In the genomic region with DNA sequence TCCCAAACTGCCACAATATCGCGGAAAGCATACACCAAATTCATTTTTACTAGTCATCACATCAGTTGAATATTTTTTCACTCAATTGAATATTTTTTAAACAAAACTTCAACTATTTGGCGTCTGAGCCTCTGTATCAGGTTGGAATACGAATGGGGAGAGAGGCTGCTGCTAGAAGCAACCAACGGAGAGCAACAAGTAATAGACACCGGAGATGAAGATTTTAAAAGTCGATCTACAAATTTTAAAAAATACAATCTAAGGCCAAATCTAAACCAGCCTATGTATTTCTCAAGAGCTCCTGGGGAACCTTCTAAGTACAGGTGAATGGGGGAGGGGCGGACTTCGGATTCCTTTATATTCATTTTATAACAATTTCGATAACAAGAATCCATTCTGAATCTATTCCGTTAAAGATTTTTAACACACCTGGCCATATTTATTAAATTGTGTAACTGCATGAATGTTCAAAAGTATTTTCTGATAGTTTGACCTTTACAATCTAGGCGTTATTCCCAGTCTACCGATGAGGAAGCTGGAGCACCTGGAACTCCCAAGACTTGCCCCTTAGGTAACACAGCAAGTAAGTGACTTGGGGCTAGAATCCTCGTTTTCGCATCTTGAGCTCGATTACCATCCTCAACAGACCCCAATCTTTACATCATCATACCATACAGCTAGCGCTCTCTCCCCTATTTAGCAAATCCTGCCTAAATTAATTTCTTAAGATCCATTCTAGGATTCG, we compare ENCODE assay signal across 8 cellular contexts. TPM values are rescaled to one million over a fixed set of nuclear protein-coding genes. Genes with fewer than 3 reads are reported as not detected.
DNase-seq lines count a peak whose midpoint lies in the region; ATAC-seq, FAIRE-seq and TF ChIP-seq lines count a peak whose summit lies in the region.

No MANE protein-coding gene starts in this region.

- 48 to 58% methylated on average over 18 of the region's 18 CpGs for WGBS in GM23248 (ENCODE audit: low coverage in 1 of 2, low lambda C conversion rate in 2 of 2, missing lambda C conversion rate in 2 of 2), 2 experiments
- WGBS in HepG2 (ENCODE audit: low lambda C conversion rate): under 1% methylated on average over 18 of the region's 18 CpGs
- 58% methylated on average over 18 of the region's 18 CpGs for WGBS in urinary bladder

- POLR2A ChIA-PET in A673 (lab: Charles Lee; ENCODE audit: low non-redundant PET) (no interaction called here), HepG2 (lab: Yijun Ruan, JAX) (interaction anchor here (0.7 to 4.3 kb wide), 9 partner anchors 16 to 171 kb away, joined by 3 to 27 read pairs (median 4); partner anchors contain the start of genes ERO1A and STYX)

- H3K4me3 ChIP-seq in A673 (ENCODE audit: low read depth, low read length, poor library complexity, severe bottlenecking) (peak overlapping the region; percentile 73), GM23248 (peak overlapping the region; percentile 89), adipocyte (ENCODE audit: low read length) (peak overlapping the region; percentile 98), HepG2 (replicated peaks in 1 of 3; ENCODE audit: insufficient read depth in 1 of 3, low read depth in 2 of 3, low read length in 3 of 3) (peak overlapping the region; percentile 65 to 90 (median 88)), urinary bladder (ENCODE audit: low read depth, low read length) (peak overlapping the region; percentile 67)

- H3K9me3 ChIP-seq in A673 (ENCODE audit: low read depth, low read length, poor library complexity, severe bottlenecking) (no peaks in the 10 kb centered on the region), GM23248 (ENCODE audit: low read depth) (no peaks in the 10 kb centered on the region), adipocyte (ENCODE audit: control insufficient read depth, low read length) (no peaks in the 10 kb centered on the region), HepG2 (ENCODE audit: low read length) (no peaks in the 10 kb centered on the region)

- no peaks in the 10 kb centered on the region for H4K20me1 ChIP-seq in GM23248 (ENCODE audit: insufficient read depth)
- H4K20me1 ChIP-seq in HepG2 (ENCODE audit: insufficient read depth, low read length): peaks cover 16% of the 10 kb centered on the region; the same call in 1 of the 2 replicates

- ATAC-seq in HepG2 (no peak), HG03159 (IDR thresholded peaks at IDR 0.05; ENCODE audit: unreplicated experiment) (no peak), HG03457 (IDR thresholded peaks at IDR 0.05; ENCODE audit: unreplicated experiment) (no peak)

- peaks cover 62% of the 10 kb centered on the region for H3K79me2 ChIP-seq in GM23248 (ENCODE audit: insufficient read depth)
- H3K79me2 ChIP-seq in HepG2 (ENCODE audit: insufficient read depth, low read length): peaks cover 54% of the 10 kb centered on the region

- no peaks in the 10 kb centered on the region for H3K36me3 ChIP-seq in A673 (ENCODE audit: insufficient read depth, low read length, poor library complexity, severe bottlenecking)
- 0 out of 2 replicates have a peak, but pooled peaks cover 10% of the 10 kb centered on the region for H3K36me3 ChIP-seq in GM23248 (ENCODE audit: low read depth)
- H3K36me3 ChIP-seq in adipocyte (ENCODE audit: control insufficient read depth, insufficient read depth, low read length, severe bottlenecking): no peaks in the 10 kb centered on the region
- H3K36me3 ChIP-seq in HepG2 (replicated peaks in 1 of 2; ENCODE audit: control insufficient read depth in 1 of 2, insufficient read depth in 2 of 2, low read length in 2 of 2): 0 out of 5 replicates have a peak, but pooled peaks cover 0 to 4% of the 10 kb centered on the region in 2 experiments
- no peaks in the 10 kb centered on the region for H3K36me3 ChIP-seq in urinary bladder (ENCODE audit: insufficient read depth)

- H3K9me2 ChIP-seq in GM23248 (ENCODE audit: insufficient read depth): no peaks in the 10 kb centered on the region

- peak overlapping the region; percentile 97 for H3K9ac ChIP-seq in GM23248
- H3K9ac ChIP-seq in adipocyte (ENCODE audit: low read length): peak overlapping the region; percentile 92
- peak overlapping the region; percentile 83 for H3K9ac ChIP-seq in HepG2 (ENCODE audit: insufficient read depth, low read depth, low read length)

- H3K4me1 ChIP-seq in A673 (ENCODE audit: insufficient read depth, low read length, poor library complexity, severe bottlenecking): peaks cover 13% of the 10 kb centered on the region
- H3K4me1 ChIP-seq in GM23248 (ENCODE audit: insufficient read depth): peaks cover 17% of the 10 kb centered on the region
- H3K4me1 ChIP-seq in adipocyte (ENCODE audit: control insufficient read depth, insufficient read depth, low read length): peaks cover 39% of the 10 kb centered on the region
- H3K4me1 ChIP-seq in HepG2 (ENCODE audit: insufficient read depth, low read length): peaks cover 49% of the 10 kb centered on the region
- H3K4me1 ChIP-seq in urinary bladder (ENCODE audit: insufficient read depth): peaks cover 1% of the 10 kb centered on the region

- intact Hi-C loops in A673 (cut with micrococcal nuclease; ENCODE audit: unreplicated experiment) (no loop called here), HepG2 (cut with micrococcal nuclease; ENCODE audit: unreplicated experiment) (loop anchor here (2.0 kb wide), 1 partner anchor 59 kb away; the partner anchor contains the start of gene STYX)

- FAIRE-seq in HepG2 (lab: Jason Lieb, UNC): no peak

- CTCF ChIA-PET in A673 (lab: Charles Lee): interaction anchor here (1.0 kb wide), 1 partner anchor 516 kb away, joined by 3 read pairs; no protein-coding TSS in a partner anchor
- CTCF ChIA-PET in HepG2 (lab: Yijun Ruan, JAX; ENCODE audit: low intra/inter-chr PET ratio, low total read pairs): no interaction called here

- H3F3A ChIP-seq in GM23248 (ENCODE audit: insufficient read depth): peaks cover 20% of the 10 kb centered on the region

- H3K27me3 ChIP-seq in A673 (replicated peaks; ENCODE audit: insufficient read depth, low read depth, low read length, poor library complexity): no peaks in the 10 kb centered on the region
- no peaks in the 10 kb centered on the region for H3K27me3 ChIP-seq in GM23248 (replicated peaks; ENCODE audit: insufficient read depth)
- H3K27me3 ChIP-seq in adipocyte (replicated peaks; ENCODE audit: control insufficient read depth, insufficient read depth, low read length): no peaks in the 10 kb centered on the region
- no peaks in the 10 kb centered on the region; a peak in 2 of 5 replicates for H3K27me3 ChIP-seq in HepG2 (ENCODE audit: control insufficient read depth in 1 of 2, insufficient read depth in 2 of 2, low read length in 2 of 2)

- in situ Hi-C loops in GM23248 (cut with MboI) (no loop called here), HepG2 (cut with HindIII; ENCODE audit: extremely low pct_ligation_motif_present, low pct_unique_long_range_greater_than_20kb) (no loop called here)

- TF ChIP-seq EP300 in HepG2 (IDR thresholded peaks at IDR 0.05; ENCODE audit: low read depth in 2 of 2, low read length in 2 of 2): no peak
- TF ChIP-seq EP300 in HepG2 (CRISPR knock-in tag; IDR thresholded peaks at IDR 0.05; ENCODE audit: borderline replicate concordance): no peak

- BruUV-seq in A673 (replicated peaks; lab: Mats Ljungman, UMichigan): TSS peak; percentile 40
- TSS peak; percentile 53 for BruUV-seq in HepG2 (replicated peaks; lab: Mats Ljungman, UMichigan)

- H3K27ac ChIP-seq in A673 (ENCODE audit: low read depth, low read length, poor library complexity, severe bottlenecking): peak overlapping the region; percentile 83
- peak overlapping the region; percentile 97 for H3K27ac ChIP-seq in GM23248
- H3K27ac ChIP-seq in HepG2 (ENCODE audit: extremely low read length, insufficient read depth, low read length): peak overlapping the region; percentile 90
- no peak overlapping the region for H3K27ac ChIP-seq in urinary bladder (ENCODE audit: low read depth)

- no peak for TF ChIP-seq RAD21 in HepG2 (CRISPR knock-in tag; IDR thresholded peaks at IDR 0.05)

- H3K4me2 ChIP-seq in GM23248 (ENCODE audit: unreplicated experiment): peak overlapping the region; percentile 84
- peak overlapping the region; percentile 84 for H3K4me2 ChIP-seq in HepG2 (ENCODE audit: low read depth, low read length)

- TF ChIP-seq CTCF in A673 (conservative IDR thresholded peaks at IDR 0.05; ENCODE audit: low read depth, low read length) (no peak), HepG2 (CRISPR knock-in tag; IDR thresholded peaks at IDR 0.05) (no peak)

- H2AFZ ChIP-seq in GM23248 (peak overlapping the region; percentile 84), HepG2 (ENCODE audit: low read length) (no peak overlapping the region)

- DNase-seq in A673 (ENCODE audit: low spot score): no peak
- peak; percentile 33 for DNase-seq in GM23248
- no peak for DNase-seq in adipocyte (ENCODE audit: low read depth)
- no peak for DNase-seq in HepG2 (ENCODE audit: low spot score)
- DNase-seq in effector CD4-positive, alpha-beta T cell: no peak

- TF ChIP-seq POLR2A in HepG2 (IDR thresholded peaks at IDR 0.05; ENCODE audit: insufficient read depth in 1 of 2, low read depth in 2 of 2, low read length in 2 of 2): no peak

RNA-seq across cellular contexts. Expression of gene GNPNAT1, which starts 1.2 kb away (rescaled TPM):
- total RNA-seq in A673 (2021) (33.9 and 34.4 TPM in 2 replicates), HepG2 (2016; rRNA removed; fragmentation: Illumina TruSeq; extraction: Trizol) (54.9 and 89.6 TPM in 2 replicates), urinary bladder (36.5 TPM)
- 58.9 and 64.1 TPM in 2 replicates for total RNA-seq in GM23248 (2014; rRNA removed; shearing (Covaris generic))
- polyA plus RNA-seq in GM23248 (2016; fragmentation: Nextera tagmentation; extraction: Ambion mirVana) (59.6 and 64.5 TPM in 2 replicates), HepG2 (2011; rRNA removed) (28.6 and 38.3 TPM in 2 replicates), urinary bladder (10.9 TPM)
- total RNA-seq in HepG2 (2016; cell fraction: cytosol; rRNA removed; fragmentation: Illumina TruSeq; extraction: Trizol; ENCODE audit: low read depth): 14.3 and 18.1 TPM in 2 replicates
- total RNA-seq in HepG2 (2016; cell fraction: insoluble cytoplasmic fraction; rRNA removed; fragmentation: Illumina TruSeq; extraction: Trizol): 55.8 and 86.2 TPM in 2 replicates
- total RNA-seq in HepG2 (2016; cell fraction: membrane; rRNA removed; fragmentation: Illumina TruSeq; extraction: Trizol): 41.0 and 43.6 TPM in 2 replicates
- total RNA-seq in HepG2 (2016; cell fraction: nucleus; rRNA removed; fragmentation: Illumina TruSeq; extraction: Trizol): 28.5 and 31.1 TPM in 2 replicates
- polyA plus RNA-seq in HepG2 (2011; cell fraction: cytosol; rRNA removed): 24.4 and 32.3 TPM in 2 replicates
- 6.7 and 12.7 TPM in 2 replicates for polyA plus RNA-seq in HepG2 (2011; cell fraction: nucleus; rRNA removed)
- 36.3 and 47.9 TPM in 2 replicates for polyA plus RNA-seq in HepG2 (2012)
- polyA plus RNA-seq in HepG2 (2016; cell fraction: cytosol; fragmentation: Illumina TruSeq; extraction: Trizol; ENCODE audit: low read depth): 23.3 and 26.6 TPM in 2 replicates
- polyA plus RNA-seq in HepG2 (2016; cell fraction: insoluble cytoplasmic fraction; fragmentation: Illumina TruSeq; extraction: Trizol; ENCODE audit: low read depth): 113 and 116 TPM in 2 replicates
- polyA plus RNA-seq in HepG2 (2016; cell fraction: membrane; fragmentation: Illumina TruSeq; extraction: Trizol; ENCODE audit: low read depth): 44.1 and 47.6 TPM in 2 replicates
- polyA plus RNA-seq in HepG2 (2016; cell fraction: nucleus; fragmentation: Illumina TruSeq; extraction: Trizol; ENCODE audit: insufficient read depth, low read depth): 46.0 and 46.3 TPM in 2 replicates
- 25.8 and 48.5 TPM in 2 replicates for polyA minus RNA-seq in HepG2 (2011; rRNA and poly(A)+ RNA removed; ENCODE audit: low replicate concordance)
- 21.1 and 27.0 TPM in 2 replicates for polyA minus RNA-seq in HepG2 (2011; cell fraction: cytosol; rRNA and poly(A)+ RNA removed)
- 29.3 and 34.5 TPM in 2 replicates for polyA minus RNA-seq in HepG2 (2011; cell fraction: nucleus; rRNA and poly(A)+ RNA removed)
